In genomic region chr1:5907386-5907785, GRCh38 we compare ENCODE assay signal across 19 cellular contexts.
"Had no signal": no experiment of that assay in that cellular context is flagged by ENCODE, and none has a peak within 500 bp of the region (broad histone marks: within the 10 kb centered on the region; RNA-seq: fewer than 3 reads in every experiment).

No MANE protein-coding gene starts in this region.

- H3K27ac Mint-ChIP-seq: naive thymus-derived CD4-positive, alpha-beta T cell; stimulated activated effector memory CD8-positive, alpha-beta T cell treated with anti-CD3 and anti-CD28 coated beads, Interleukin-12 subunit alpha, Interleukin-12 subunit beta, amount 100 ng/mL, for 72 hours had no signal

- H3K4me2 ChIP-seq: hepatocyte had no signal

- H2AFZ ChIP-seq: hepatocyte had no signal

- DNase-seq: dermis blood vessel endothelial cell; effector CD4-positive, alpha-beta T cell; foreskin melanocyte; mammary epithelial cell; naive thymus-derived CD4-positive, alpha-beta T cell; pancreas; psoas muscle; retina; stimulated activated CD4-positive, alpha-beta T cell treated with anti-CD3 and anti-CD28 coated beads, Interleukin-4, amount 100 ng/mL, for 1 hour; stimulated activated CD8-positive, alpha-beta memory T cell treated with anti-CD3 and anti-CD28 coated beads, Interleukin-4, amount 100 ng/mL, for 48 hours; stimulated activated naive CD8-positive, alpha-beta T cell treated with anti-CD3 and anti-CD28 coated beads, Interleukin-15, Interleukin-2, amounts not matched to agents 100 U/mL and 50 U/mL, for 24 hours; thyroid gland had no signal

- H3K36me3 ChIP-seq: right lobe of liver had no signal

- H3K9me3 ChIP-seq: pancreas, psoas muscle, right lobe of liver, suprapubic skin, thyroid gland, upper lobe of left lung, vagina had no signal

- H3K27me3 ChIP-seq: hepatocyte, pancreas, right lobe of liver, suprapubic skin, thyroid gland, upper lobe of left lung, vagina had no signal

- FAIRE-seq: colon, pancreas had no signal

- ATAC-seq: naive thymus-derived CD4-positive, alpha-beta T cell; pancreas; psoas muscle; right lobe of liver; stimulated activated effector memory CD8-positive, alpha-beta T cell treated with anti-CD3 and anti-CD28 coated beads, Interleukin-12 subunit alpha, Interleukin-12 subunit beta, amount 100 ng/mL, for 72 hours; stimulated activated naive CD8-positive, alpha-beta T cell treated with anti-CD3 and anti-CD28 coated beads, Interleukin-15, Interleukin-2, amounts not matched to agents 100 U/mL and 50 U/mL, for 24 hours had no signal

- H3K4me3 ChIP-seq: hepatocyte, pancreas, psoas muscle, right lobe of liver, suprapubic skin, thyroid gland, upper lobe of left lung, vagina had no signal

- H3K79me2 ChIP-seq: hepatocyte had no signal

- H3K4me3 Mint-ChIP-seq: naive thymus-derived CD4-positive, alpha-beta T cell; stimulated activated effector memory CD8-positive, alpha-beta T cell treated with anti-CD3 and anti-CD28 coated beads, Interleukin-12 subunit alpha, Interleukin-12 subunit beta, amount 100 ng/mL, for 72 hours had no signal

- H3K9me3 Mint-ChIP-seq: naive thymus-derived CD4-positive, alpha-beta T cell; stimulated activated effector memory CD8-positive, alpha-beta T cell treated with anti-CD3 and anti-CD28 coated beads, Interleukin-12 subunit alpha, Interleukin-12 subunit beta, amount 100 ng/mL, for 72 hours had no signal

- H3K36me3 Mint-ChIP-seq: stimulated activated effector memory CD8-positive, alpha-beta T cell treated with anti-CD3 and anti-CD28 coated beads, Interleukin-12 subunit alpha, Interleukin-12 subunit beta, amount 100 ng/mL, for 72 hours had no signal

- H3K27ac ChIP-seq: hepatocyte, pancreas, psoas muscle, right lobe of liver, suprapubic skin, thyroid gland, upper lobe of left lung, vagina had no signal

- H3K4me1 ChIP-seq: pancreas, psoas muscle, right lobe of liver, suprapubic skin, thyroid gland, upper lobe of left lung, vagina had no signal

- H3K27me3 Mint-ChIP-seq: naive thymus-derived CD4-positive, alpha-beta T cell had no signal
